ENCODE assay signal across 1 cellular context in genomic region chr6:136343700-136344099, GRCh38.
TF ChIP-seq lines count a peak whose summit lies in the region.

No MANE protein-coding gene starts in this region.

TF ChIP-seq in HCT116, 20 proteins besides CTCF, POLR2A, EP300 and RAD21 (continued from another document):
- TF ChIP-seq REST (IDR thresholded peaks at IDR 0.05; ENCODE audit: low read depth) (no peak), MAX (IDR thresholded peaks at IDR 0.05) (no peak), ZFX (IDR thresholded peaks at IDR 0.05) (no peak), TCF7L2 (IDR thresholded peaks at IDR 0.05; ENCODE audit: borderline replicate concordance, extremely low read depth, insufficient read depth, insufficient read length) (no peak), ZNF274 (IDR thresholded peaks at IDR 0.05; ENCODE audit: low read depth, low read length) (no peak)
